In the genomic region with DNA sequence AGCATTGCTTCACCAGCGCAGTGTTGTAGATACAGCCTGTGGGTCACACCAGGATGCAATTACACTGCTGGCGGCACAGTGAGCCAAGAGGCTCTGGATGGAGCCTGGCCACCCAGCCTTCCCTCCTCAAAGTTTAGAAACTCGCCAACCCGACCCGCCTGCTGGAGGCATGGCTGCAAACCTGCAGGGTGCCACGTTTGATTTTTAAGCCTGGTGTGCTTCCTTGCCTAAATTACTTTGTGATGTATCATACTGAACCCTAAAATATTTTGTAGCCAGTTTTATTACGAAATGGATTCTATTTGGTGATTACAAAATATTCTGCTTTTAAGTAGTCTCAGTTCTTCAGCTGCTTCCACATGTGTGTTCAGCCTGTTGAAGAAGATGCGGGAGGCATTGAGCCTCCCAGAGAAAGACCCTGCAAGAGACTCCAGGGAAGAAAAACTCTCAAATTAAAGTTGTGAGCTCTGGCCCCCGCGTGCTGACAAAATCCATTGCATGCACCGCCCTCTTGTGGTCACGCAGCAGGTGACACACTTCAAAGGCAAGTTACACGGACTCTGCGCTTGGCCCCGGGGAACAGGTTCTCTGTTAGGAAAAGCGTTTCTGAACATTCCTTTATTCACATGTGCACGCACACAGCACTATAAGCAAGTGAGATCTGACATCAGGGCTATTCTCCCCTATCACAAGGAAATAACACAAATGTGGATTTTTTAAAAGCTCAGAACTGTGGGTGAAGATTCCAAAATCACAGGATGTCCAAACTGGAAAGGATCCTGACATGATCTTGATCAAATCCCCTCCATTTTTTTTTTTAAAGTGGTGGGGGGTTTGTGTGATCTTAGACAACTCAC, we compare ENCODE assay signal across 2 cellular contexts.
TF ChIP-seq lines count a peak whose summit lies in the region.

No MANE protein-coding gene starts in this region.

TF ChIP-seq in WTC11, 78 proteins besides CTCF, POLR2A, EP300 and RAD21 (continued from another document):
- TF ChIP-seq, protein P1, sequence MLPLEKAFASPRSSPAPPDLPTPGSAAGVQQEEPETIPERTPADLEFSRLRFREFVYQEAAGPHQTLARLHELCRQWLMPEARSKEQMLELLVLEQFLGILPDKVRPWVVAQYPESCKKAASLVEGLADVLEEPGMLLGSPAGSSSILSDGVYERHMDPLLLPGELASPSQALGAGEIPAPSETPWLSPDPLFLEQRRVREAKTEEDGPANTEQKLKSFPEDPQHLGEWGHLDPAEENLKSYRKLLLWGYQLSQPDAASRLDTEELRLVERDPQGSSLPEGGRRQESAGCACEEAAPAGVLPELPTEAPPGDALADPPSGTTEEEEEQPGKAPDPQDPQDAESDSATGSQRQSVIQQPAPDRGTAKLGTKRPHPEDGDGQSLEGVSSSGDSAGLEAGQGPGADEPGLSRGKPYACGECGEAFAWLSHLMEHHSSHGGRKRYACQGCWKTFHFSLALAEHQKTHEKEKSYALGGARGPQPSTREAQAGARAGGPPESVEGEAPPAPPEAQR (CRISPR knock-in tag; IDR thresholded peaks at IDR 0.05): no peak
- TF ChIP-seq USF2 (CRISPR knock-in tag; IDR thresholded peaks at IDR 0.05): no peak
- TF ChIP-seq ZMAT4 (CRISPR knock-in tag; IDR thresholded peaks at IDR 0.05): no peak
- TF ChIP-seq KAT7 (CRISPR knock-in tag; IDR thresholded peaks at IDR 0.05; ENCODE audit: borderline replicate concordance): no peak
- TF ChIP-seq FOXJ3 (CRISPR knock-in tag; IDR thresholded peaks at IDR 0.05; ENCODE audit: borderline replicate concordance): no peak
- TF ChIP-seq FOXP1 (CRISPR knock-in tag; IDR thresholded peaks at IDR 0.05; ENCODE audit: borderline replicate concordance): no peak
- TF ChIP-seq, protein P2, sequence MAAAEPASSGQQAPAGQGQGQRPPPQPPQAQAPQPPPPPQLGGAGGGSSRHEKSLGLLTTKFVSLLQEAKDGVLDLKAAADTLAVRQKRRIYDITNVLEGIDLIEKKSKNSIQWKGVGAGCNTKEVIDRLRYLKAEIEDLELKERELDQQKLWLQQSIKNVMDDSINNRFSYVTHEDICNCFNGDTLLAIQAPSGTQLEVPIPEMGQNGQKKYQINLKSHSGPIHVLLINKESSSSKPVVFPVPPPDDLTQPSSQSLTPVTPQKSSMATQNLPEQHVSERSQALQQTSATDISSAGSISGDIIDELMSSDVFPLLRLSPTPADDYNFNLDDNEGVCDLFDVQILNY (CRISPR knock-in tag; IDR thresholded peaks at IDR 0.05): no peak
- no peak for TF ChIP-seq RELA (CRISPR knock-in tag; IDR thresholded peaks at IDR 0.05; ENCODE audit: borderline replicate concordance)
- no peak for TF ChIP-seq ZNF317 (CRISPR knock-in tag; IDR thresholded peaks at IDR 0.05; ENCODE audit: borderline replicate concordance, low read depth)
- TF ChIP-seq JUN (CRISPR knock-in tag; IDR thresholded peaks at IDR 0.05): no peak

TF ChIP-seq in HepG2, 621 proteins besides CTCF, POLR2A, EP300 and RAD21 (continued from another document and continues in another):
- TF ChIP-seq, protein P3, sequence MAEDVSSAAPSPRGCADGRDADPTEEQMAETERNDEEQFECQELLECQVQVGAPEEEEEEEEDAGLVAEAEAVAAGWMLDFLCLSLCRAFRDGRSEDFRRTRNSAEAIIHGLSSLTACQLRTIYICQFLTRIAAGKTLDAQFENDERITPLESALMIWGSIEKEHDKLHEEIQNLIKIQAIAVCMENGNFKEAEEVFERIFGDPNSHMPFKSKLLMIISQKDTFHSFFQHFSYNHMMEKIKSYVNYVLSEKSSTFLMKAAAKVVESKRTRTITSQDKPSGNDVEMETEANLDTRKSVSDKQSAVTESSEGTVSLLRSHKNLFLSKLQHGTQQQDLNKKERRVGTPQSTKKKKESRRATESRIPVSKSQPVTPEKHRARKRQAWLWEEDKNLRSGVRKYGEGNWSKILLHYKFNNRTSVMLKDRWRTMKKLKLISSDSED (CRISPR knock-in tag; IDR thresholded peaks at IDR 0.05): no peak
- TF ChIP-seq KLF13 (CRISPR knock-in tag; IDR thresholded peaks at IDR 0.05) (no peak), YY1 (IDR thresholded peaks at IDR 0.05; ENCODE audit: insufficient read depth, insufficient replicate concordance, low read depth, low read length) (peak; percentile 39), ZBTB46 (CRISPR knock-in tag; IDR thresholded peaks at IDR 0.05; ENCODE audit: borderline replicate concordance) (no peak), RXRB (CRISPR knock-in tag; IDR thresholded peaks at IDR 0.05; ENCODE audit: borderline replicate concordance) (0 out of 2 replicates have a peak, but pooled peaks have one; percentile 18), ZNF563 (CRISPR knock-in tag; IDR thresholded peaks at IDR 0.05) (no peak), ELF3 (CRISPR knock-in tag; IDR thresholded peaks at IDR 0.05) (0 out of 2 replicates have a peak, but pooled peaks have one; percentile 40), MAZ (IDR thresholded peaks at IDR 0.05; ENCODE audit: borderline replicate concordance, low read depth, low read length) (no peak; the same call in 1 of the 2 replicates), MAZ (CRISPR knock-in tag; IDR thresholded peaks at IDR 0.05; ENCODE audit: low read depth) (0 out of 2 replicates have a peak, but pooled peaks have one; percentile 34), FOXA3 (CRISPR knock-in tag; IDR thresholded peaks at IDR 0.05) (0 out of 2 replicates have a peak, but pooled peaks have one; percentile 12), GZF1 (CRISPR knock-in tag; IDR thresholded peaks at IDR 0.05) (no peak), HNF4A (CRISPR knock-in tag; IDR thresholded peaks at IDR 0.05) (peak; percentile 31; the same call in 1 of the 2 replicates), ZFAT (CRISPR knock-in tag; conservative IDR thresholded peaks at IDR 0.05) (no peak), ZNF562 (CRISPR knock-in tag; IDR thresholded peaks at IDR 0.05; ENCODE audit: borderline replicate concordance) (no peak), BCL6 (CRISPR knock-in tag; IDR thresholded peaks at IDR 0.05) (0 out of 2 replicates have a peak, but pooled peaks have one; percentile 13), ZSCAN9 (CRISPR knock-in tag; IDR thresholded peaks at IDR 0.05; ENCODE audit: borderline replicate concordance) (0 out of 2 replicates have a peak, but pooled peaks have one; percentile 36), ARID3A (IDR thresholded peaks at IDR 0.05; ENCODE audit: low read depth, low read length) (0 out of 2 replicates have a peak, but pooled peaks have one; percentile 37), ZSCAN31 (CRISPR knock-in tag; IDR thresholded peaks at IDR 0.05; ENCODE audit: low read depth) (no peak), ZNF101 (CRISPR knock-in tag; IDR thresholded peaks at IDR 0.05; ENCODE audit: borderline replicate concordance, low read depth) (no peak), STAG1 (CRISPR knock-in tag; IDR thresholded peaks at IDR 0.05) (peak; percentile 92), CAMTA2 (CRISPR knock-in tag; IDR thresholded peaks at IDR 0.05; ENCODE audit: borderline replicate concordance) (no peak), FOSL2 (CRISPR knock-in tag; IDR thresholded peaks at IDR 0.05) (peak; percentile 35; the same call in 1 of the 2 replicates), ZFP36L1 (CRISPR knock-in tag; IDR thresholded peaks at IDR 0.05) (0 out of 2 replicates have a peak, but pooled peaks have one; percentile 32), MTF1 (CRISPR knock-in tag; IDR thresholded peaks at IDR 0.05) (no peak), KLF9 (CRISPR knock-in tag; IDR thresholded peaks at IDR 0.05; ENCODE audit: low read depth) (no peak), KDM5A (IDR thresholded peaks at IDR 0.05; ENCODE audit: borderline replicate concordance, low read length) (no peak), SMAD3 (CRISPR knock-in tag; IDR thresholded peaks at IDR 0.05) (no peak), CBX2 (IDR thresholded peaks at IDR 0.05; ENCODE audit: low read depth, low read length) (no peak), CBX2 (CRISPR knock-in tag; IDR thresholded peaks at IDR 0.05; ENCODE audit: low read depth) (no peak), IRF9 (CRISPR knock-in tag; IDR thresholded peaks at IDR 0.05; ENCODE audit: borderline replicate concordance) (no peak), HNF1B (CRISPR knock-in tag; IDR thresholded peaks at IDR 0.05) (0 out of 2 replicates have a peak, but pooled peaks have one; percentile 50), ZNF331 (CRISPR knock-in tag; IDR thresholded peaks at IDR 0.05) (peak; percentile 62; the same call in 1 of the 2 replicates)
- TF ChIP-seq, protein P4, sequence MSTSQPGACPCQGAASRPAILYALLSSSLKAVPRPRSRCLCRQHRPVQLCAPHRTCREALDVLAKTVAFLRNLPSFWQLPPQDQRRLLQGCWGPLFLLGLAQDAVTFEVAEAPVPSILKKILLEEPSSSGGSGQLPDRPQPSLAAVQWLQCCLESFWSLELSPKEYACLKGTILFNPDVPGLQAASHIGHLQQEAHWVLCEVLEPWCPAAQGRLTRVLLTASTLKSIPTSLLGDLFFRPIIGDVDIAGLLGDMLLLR (CRISPR knock-in tag; IDR thresholded peaks at IDR 0.05): no peak
- TF ChIP-seq, protein P5, sequence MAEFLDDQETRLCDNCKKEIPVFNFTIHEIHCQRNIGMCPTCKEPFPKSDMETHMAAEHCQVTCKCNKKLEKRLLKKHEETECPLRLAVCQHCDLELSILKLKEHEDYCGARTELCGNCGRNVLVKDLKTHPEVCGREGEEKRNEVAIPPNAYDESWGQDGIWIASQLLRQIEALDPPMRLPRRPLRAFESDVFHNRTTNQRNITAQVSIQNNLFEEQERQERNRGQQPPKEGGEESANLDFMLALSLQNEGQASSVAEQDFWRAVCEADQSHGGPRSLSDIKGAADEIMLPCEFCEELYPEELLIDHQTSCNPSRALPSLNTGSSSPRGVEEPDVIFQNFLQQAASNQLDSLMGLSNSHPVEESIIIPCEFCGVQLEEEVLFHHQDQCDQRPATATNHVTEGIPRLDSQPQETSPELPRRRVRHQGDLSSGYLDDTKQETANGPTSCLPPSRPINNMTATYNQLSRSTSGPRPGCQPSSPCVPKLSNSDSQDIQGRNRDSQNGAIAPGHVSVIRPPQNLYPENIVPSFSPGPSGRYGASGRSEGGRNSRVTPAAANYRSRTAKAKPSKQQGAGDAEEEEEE (CRISPR knock-in tag; IDR thresholded peaks at IDR 0.05; ENCODE audit: borderline replicate concordance): 0 out of 2 replicates have a peak, but pooled peaks have one; percentile 17
- TF ChIP-seq, protein P6, sequence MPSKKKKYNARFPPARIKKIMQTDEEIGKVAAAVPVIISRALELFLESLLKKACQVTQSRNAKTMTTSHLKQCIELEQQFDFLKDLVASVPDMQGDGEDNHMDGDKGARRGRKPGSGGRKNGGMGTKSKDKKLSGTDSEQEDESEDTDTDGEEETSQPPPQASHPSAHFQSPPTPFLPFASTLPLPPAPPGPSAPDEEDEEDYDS (CRISPR knock-in tag; IDR thresholded peaks at IDR 0.05): 0 out of 2 replicates have a peak, but pooled peaks have one; percentile 27
